Comparison of ENCODE assay signal across 8 cellular contexts in the genomic region with DNA sequence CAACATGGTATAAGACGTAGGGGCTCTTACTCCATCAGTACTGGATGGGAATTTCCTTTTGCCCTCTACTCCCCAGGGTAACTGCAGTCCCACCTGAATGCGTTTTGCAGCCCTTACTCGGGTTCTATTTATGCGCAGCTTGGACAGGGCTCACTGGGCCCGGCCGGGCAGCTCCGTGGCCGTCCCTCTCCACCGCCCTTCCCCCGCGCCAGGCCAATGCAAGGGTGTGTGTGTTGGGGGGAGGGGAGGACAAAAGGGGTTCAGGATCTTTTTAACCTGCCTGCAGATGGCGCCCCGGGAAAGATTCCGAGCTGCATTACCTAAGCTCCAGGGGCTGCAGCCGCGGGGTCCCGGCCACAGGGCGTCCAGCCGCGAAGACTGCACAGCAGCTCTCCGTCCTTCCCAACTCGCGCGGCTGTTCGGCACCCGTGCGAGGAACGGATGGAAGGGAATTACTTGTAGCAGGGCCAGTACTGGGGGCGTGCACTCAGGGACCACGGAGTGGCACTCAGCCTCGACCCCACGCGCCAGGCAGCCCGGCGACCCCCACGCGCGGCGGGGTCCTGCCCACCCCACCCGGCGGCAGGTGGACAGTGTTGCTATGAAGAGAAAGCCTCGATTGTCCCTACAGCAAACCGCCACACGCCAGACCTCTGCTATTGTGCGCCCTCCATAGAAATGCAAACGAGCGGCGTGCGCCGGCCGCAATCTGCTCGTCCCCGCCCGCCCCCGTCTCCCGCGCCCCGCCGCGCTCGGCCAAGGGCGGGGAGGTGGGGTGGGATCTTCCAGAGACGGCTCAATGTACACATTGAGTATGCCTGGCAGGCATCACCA. TPM values are rescaled to one million over a fixed set of nuclear protein-coding genes. Genes with fewer than 3 reads are reported as not detected.
DNase-seq lines count a peak whose midpoint lies in the region; ATAC-seq and TF ChIP-seq lines count a peak whose summit lies in the region.

No MANE protein-coding gene starts in this region.

- H3K4me1 ChIP-seq in esophagus squamous epithelium, result peaks cover 20 to 52% (median 45%) of the 10 kb centered on the region in 3 donors
- peaks cover 21% of the 10 kb centered on the region for H3K4me1 ChIP-seq in muscle layer of colon (ENCODE audit: insufficient read depth, low read length)
- peaks cover 12% of the 10 kb centered on the region for H3K4me1 ChIP-seq in testis

- WGBS in esophagus squamous epithelium, 2 donors, result 0% methylated on average over 3 to 5 of the region's 63 CpGs
- WGBS in testis, 2 donors, result 0 to 1% methylated on average over 37 to 46 of the region's 63 CpGs

- TF ChIP-seq CTCF in esophagus squamous epithelium (IDR thresholded peaks at IDR 0.05) (peak; percentile 20 to 66 (median 46)), testis (IDR thresholded peaks at IDR 0.05) (peak; percentile 31 to 58 (median 44))

- peak overlapping the region; percentile 44 to 95 (median 86) for H3K27ac ChIP-seq in esophagus squamous epithelium
- H3K27ac ChIP-seq in muscle layer of colon (ENCODE audit: low read depth, low read length), result peak overlapping the region; percentile 82
- H3K27ac ChIP-seq in testis, result peak overlapping the region in 1 of 2 donors; percentile 86

- no peak for ATAC-seq in GM21526 (IDR thresholded peaks at IDR 0.05; ENCODE audit: low FRiP score, unreplicated experiment)

- H3K36me3 ChIP-seq in esophagus squamous epithelium, result no peaks in the 10 kb centered on the region
- H3K36me3 ChIP-seq in muscle layer of colon (ENCODE audit: insufficient read depth, low read length), result no peaks in the 10 kb centered on the region
- H3K36me3 ChIP-seq in testis (ENCODE audit: low read depth, missing control alignments), result no peaks in the 10 kb centered on the region

- peak overlapping the region; percentile 50 to 85 (median 74) for H3K4me3 ChIP-seq in esophagus squamous epithelium
- peak overlapping the region; percentile 73 to 80 for H3K4me3 ChIP-seq in muscle layer of colon (ENCODE audit: low read depth in 1 of 2, low read length in 2 of 2)
- peak overlapping the region; percentile 88 for H3K4me3 ChIP-seq in testis

- H3K27me3 ChIP-seq in esophagus squamous epithelium (peaks cover 0 to 12% (median 0%) of the 10 kb centered on the region in 4 donors), muscle layer of colon (ENCODE audit: control insufficient read depth in 1 of 2, insufficient read depth in 2 of 2, low read length in 2 of 2) (no peaks in the 10 kb centered on the region), testis (no peaks in the 10 kb centered on the region)

- peak overlapping the region; percentile 35 for H3K9ac ChIP-seq in muscle layer of colon (ENCODE audit: low read length)

- TF ChIP-seq POLR2A in esophagus squamous epithelium (IDR thresholded peaks at IDR 0.05) (no peak), testis (IDR thresholded peaks at IDR 0.05) (no peak)

- DNase-seq in activated T-cell treated with anti-CD3 and anti-CD28 coated beads for 1 hour (ENCODE audit: low read depth), result peak; percentile 9
- no peak for DNase-seq in activated T-cell treated with anti-CD3 and anti-CD28 coated beads for 4 hours
- DNase-seq in NCI-H345 treated with DMSO at 0.1 percent for 48 hours (lab: John Stamatoyannopoulos, UW; ENCODE audit: unreplicated experiment), result peak; percentile 48
- DNase-seq in activated CD8-positive, alpha-beta memory T cell treated with anti-CD3 and anti-CD28 coated beads, Interleukin-2, amount 50 U/mL, for 48 hours, result peak; percentile 71
- DNase-seq in esophagus squamous epithelium (lab: John Stamatoyannopoulos, UW), result no peak
- DNase-seq in testis, result peak; percentile 91

- intact Hi-C loops in esophagus squamous epithelium (cut with DNase I), result loop anchor here (2.0 to 10.0 kb wide), 3 partner anchors 321 to 501 kb away; no protein-coding TSS in a partner anchor
- intact Hi-C loops in testis (cut with DNase I; ENCODE audit: low total_unique reads), result loop anchor here (5.0 to 10.0 kb wide), 2 partner anchors 391 to 493 kb away; no protein-coding TSS in a partner anchor

- H3K9me3 ChIP-seq in esophagus squamous epithelium (no peaks in the 10 kb centered on the region), muscle layer of colon (ENCODE audit: low read length) (no peaks in the 10 kb centered on the region), testis (no peaks in the 10 kb centered on the region)

RNA-seq across cellular contexts. Expression of a gene that starts 1.0 kb away (rescaled TPM):
- total RNA-seq in esophagus squamous epithelium, result 10 to 100 TPM in 2 of 4 donors, 1 to 10 TPM in 2; 1.8 to 18.7 (median 8.5) TPM
- total RNA-seq in testis, result 10 to 100 TPM; 66.1 to 72.8 TPM
- 29.1 TPM for polyA plus RNA-seq in testis (ENCODE audit: insufficient read depth, low read depth, low replicate concordance)

Comparison
In these comparisons a context has a peak if more than half of its experiments do, and no peak if none do; other contexts are left out.
1. DNase-seq: peak in activated T-cell treated with anti-CD3 and anti-CD28 coated beads for 1 hour (single experiment), NCI-H345 treated with DMSO at 0.1 percent for 48 hours (single experiment), activated CD8-positive, alpha-beta memory T cell treated with anti-CD3 and anti-CD28 coated beads, Interleukin-2, amount 50 U/mL, for 48 hours (single experiment) and testis (single experiment); none in activated T-cell treated with anti-CD3 and anti-CD28 coated beads for 4 hours (single experiment) and esophagus squamous epithelium (single experiment).
2. Peak in every context shown above with its lines, with median percentiles within 50 percentile points of each other: H3K4me3 ChIP-seq.